ENCODE assay signal across 14 cellular contexts in genomic region chr9:38333047-38333446, GRCh38. TPM values are rescaled to one million over a fixed set of nuclear protein-coding genes. Genes with fewer than 3 reads are reported as not detected.
DNase-seq lines count a peak whose midpoint lies in the region; ATAC-seq, FAIRE-seq and TF ChIP-seq lines count a peak whose summit lies in the region.
"Had no signal": no experiment of that assay in that cellular context is flagged by ENCODE, and none has a peak within 500 bp of the region (broad histone marks: within the 10 kb centered on the region; RNA-seq: fewer than 3 reads in every experiment).

No MANE protein-coding gene starts in this region.

- DNase-seq in Daoy (ENCODE audit: low read depth) (peak; percentile 54), NCI-H748 (lab: John Stamatoyannopoulos, UW; ENCODE audit: unreplicated experiment) (peak; percentile 59), ecto neural progenitor cell (ENCODE audit: low spot score) (peak; percentile 15), pancreas (no peak), cortex of kidney (lab: John Stamatoyannopoulos, UW) (no peak), glutamatergic neuron (no peak)
- no peak for DNase-seq in central memory CD4-positive, alpha-beta T cell
- DNase-seq: Karpas-422, MM.1S, NCI-H1092 treated with DMSO at 0.1 percent for 48 hours, NCI-H2081 treated with DMSO at 0.1 percent for 48 hours, NCI-H510A had no signal

- intact Hi-C loops in pancreas (cut with DNase I) = no loop called here

- no peaks in the 10 kb centered on the region for H3K36me3 ChIP-seq in pancreas
- H3K36me3 ChIP-seq: HAP-1 had no signal

- no peak for TF ChIP-seq CTCF in pancreas (IDR thresholded peaks at IDR 0.05)
- TF ChIP-seq CTCF in glutamatergic neuron (IDR thresholded peaks at IDR 0.05; ENCODE audit: partially characterized antibody, unreplicated experiment) = no peak

- H3K4me3 ChIP-seq in pancreas = no peak overlapping the region
- H3K4me3 ChIP-seq: HAP-1 had no signal

- no peak overlapping the region for H3K4me3 Mint-ChIP-seq in glutamatergic neuron (ENCODE audit: unreplicated experiment)

- H3K4me1 ChIP-seq in pancreas = peaks cover 10 to 28% (median 18%) of the 10 kb centered on the region in 3 donors

- H3K9me3 Mint-ChIP-seq in glutamatergic neuron (ENCODE audit: unreplicated experiment) = peaks cover 18% of the 10 kb centered on the region

- no peaks in the 10 kb centered on the region for H3K36me3 Mint-ChIP-seq in glutamatergic neuron (ENCODE audit: unreplicated experiment)

- peak overlapping the region in 3 of 4 donors; percentile 30 to 39 (median 38) for H3K27ac ChIP-seq in pancreas
- H3K27ac ChIP-seq: C4-2B had no signal

- no peak for FAIRE-seq in pancreas (lab: Jason Lieb, UNC)

- 45 to 49% methylated on average over 5 of the region's 5 CpGs for WGBS in pancreas, 2 donors

- H3K27me3 ChIP-seq in pancreas = no peaks in the 10 kb centered on the region

- H3K9me3 ChIP-seq in pancreas = no peaks in the 10 kb centered on the region
- H3K9me3 ChIP-seq: HAP-1 had no signal

- H3K27ac Mint-ChIP-seq in glutamatergic neuron (ENCODE audit: unreplicated experiment) = no peak overlapping the region

- H3K27me3 Mint-ChIP-seq in glutamatergic neuron (ENCODE audit: unreplicated experiment) = peaks cover 12% of the 10 kb centered on the region

- peak; percentile 27 to 41 (median 34) for ATAC-seq in pancreas

- peaks cover 31% of the 10 kb centered on the region for H3K4me1 Mint-ChIP-seq in glutamatergic neuron (ENCODE audit: low read depth, unreplicated experiment)

RNA-seq across cellular contexts. Expression of gene ALDH1B1, which starts 59.5 kb away (rescaled TPM):
- total RNA-seq in Daoy (2014; rRNA removed; shearing (Covaris generic)) = 23.9 and 28.8 TPM in 2 replicates
- total RNA-seq in pancreas (10 to 100 TPM in 3 of 6 donors, 1 to 10 TPM in 3; 6.3 to 17.1 (median 10.3) TPM), glutamatergic neuron (ENCODE audit: unreplicated experiment) (15.3 TPM)
- polyA plus RNA-seq in pancreas = 10 to 100 TPM in 1 of 2 donors, 1 to 10 TPM in 1; 6.0 to 12.4 TPM

Comparison
In these comparisons a context has a peak if more than half of its experiments do, and no peak if none do; other contexts are left out.
1. DNase-seq: peak in Daoy (single experiment), NCI-H748 (single experiment) and ecto neural progenitor cell (single experiment); none in pancreas (0 of 6), cortex of kidney (single experiment), central memory CD4-positive, alpha-beta T cell (single experiment) and glutamatergic neuron (single experiment).